ENCODE assay signal across 8 cellular contexts in the genomic region with DNA sequence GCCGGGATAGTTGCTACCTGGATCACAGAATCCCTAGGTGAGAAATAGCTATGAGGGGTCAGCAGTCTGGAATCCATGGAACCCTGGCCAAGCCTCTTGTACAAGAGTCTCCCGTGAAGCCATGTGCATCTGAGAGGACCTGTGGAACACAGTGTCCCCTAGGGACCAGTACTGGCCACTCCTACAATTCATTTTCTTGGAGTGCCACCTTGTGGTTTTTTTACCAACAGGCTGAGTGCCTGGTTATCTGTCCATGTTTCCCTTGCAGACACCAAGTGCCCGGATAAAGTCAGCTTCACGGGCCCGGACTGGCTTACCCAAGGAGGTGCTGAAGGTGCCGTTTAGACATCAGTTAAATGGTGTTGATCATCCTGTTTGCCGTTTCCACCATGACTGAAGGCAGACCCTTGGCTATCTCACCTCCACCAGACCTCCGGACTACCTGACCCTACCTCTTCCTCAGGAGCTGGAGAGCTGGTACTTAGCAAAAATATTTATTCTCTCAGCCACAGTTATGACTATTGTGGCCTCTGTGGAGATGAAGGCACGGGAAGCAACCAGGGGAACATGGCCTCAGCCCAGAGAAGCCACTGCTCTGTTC.
DNase-seq lines count a peak whose midpoint lies in the region; ATAC-seq, FAIRE-seq and TF ChIP-seq lines count a peak whose summit lies in the region.

No MANE protein-coding gene starts in this region.

- H3K4me1 Mint-ChIP-seq in GM23338 (peaks cover 21% of the 10 kb centered on the region), immature natural killer cell (no peaks in the 10 kb centered on the region)

- ATAC-seq in GM23338 (peak; percentile 86), GM12878 (peak; percentile 80), HG03565 (IDR thresholded peaks at IDR 0.05; ENCODE audit: unreplicated experiment) (no peak)
- no peak for ATAC-seq in activated CD4-positive, CD25-positive, alpha-beta regulatory T cell treated with anti-CD3 and anti-CD28 coated beads, Interleukin-2, amount 50 U/mL, for 24 hours

- no peaks in the 10 kb centered on the region for H3K27me3 ChIP-seq in GM23338 (ENCODE audit: insufficient read depth)
- no peaks in the 10 kb centered on the region for H3K27me3 ChIP-seq in GM12878 (replicated peaks in 1 of 2; ENCODE audit: control insufficient read depth in 2 of 2, insufficient read depth in 2 of 2, low read length in 1 of 2)
- no peaks in the 10 kb centered on the region for H3K27me3 ChIP-seq in testis

- H3K27ac ChIP-seq in C4-2B (no peak overlapping the region), GM23338 (ENCODE audit: low read depth) (no peak overlapping the region), GM12878 (ENCODE audit: control insufficient read depth, insufficient read depth) (no peak overlapping the region), testis (no peak overlapping the region)

- no peak overlapping the region for H2AFZ ChIP-seq in GM23338
- H2AFZ ChIP-seq in GM12878 (ENCODE audit: control insufficient read depth, low read depth, low read length) = no peak overlapping the region

- POLR2A ChIA-PET in GM12878 (lab: Charles Lee) = interaction anchor here (0.6 to 1.1 kb wide), 2 partner anchors 15 to 82 kb away, joined by 3 read pairs; no protein-coding TSS in a partner anchor

- H3K36me3 ChIP-seq in GM23338 (ENCODE audit: insufficient read depth) (peaks cover 24% of the 10 kb centered on the region), GM12878 (ENCODE audit: control insufficient read depth in 2 of 2, insufficient read depth in 2 of 2, low read length in 1 of 2) (peaks cover 30 to 49% of the 10 kb centered on the region in 2 experiments), testis (ENCODE audit: low read depth, missing control alignments) (no peaks in the 10 kb centered on the region)

- CTCF ChIA-PET in GM12878 (lab: Yijun Ruan, JAX) = interaction anchor here (0.9 to 15.4 kb wide), 11 partner anchors 12 to 518 kb away, joined by 3 to 267 read pairs (median 4); a partner anchor contains a TSS

- TF ChIP-seq EP300 in GM12878 (IDR thresholded peaks at IDR 0.05; ENCODE audit: borderline replicate concordance in 1 of 2, control insufficient read depth in 1 of 2, low read depth in 2 of 2, low read length in 2 of 2) = no peak

- no peak overlapping the region for H3K9ac ChIP-seq in GM12878 (ENCODE audit: control insufficient read depth, insufficient read depth, low read length)

- H4K20me1 ChIP-seq in GM23338 (replicated peaks; ENCODE audit: insufficient read depth) (peaks cover 9% of the 10 kb centered on the region; the same call in 1 of the 2 replicates), GM12878 (ENCODE audit: control insufficient read depth, insufficient read depth) (no peaks in the 10 kb centered on the region)

- peak; percentile 88 for DNase-seq in GM23338 (ENCODE audit: low spot score)
- peak; percentile 32 for DNase-seq in NCI-H524 treated with DMSO at 0.1 percent for 48 hours (lab: John Stamatoyannopoulos, UW)
- no peak for DNase-seq in GM12878 (ENCODE audit: low read depth, low spot score)
- DNase-seq in immature natural killer cell = peak; percentile 11 to 21 (median 11)
- DNase-seq in testis = peak; percentile 74

- H3K4me1 ChIP-seq in GM23338 (ENCODE audit: insufficient read depth) (peaks cover 9% of the 10 kb centered on the region), GM12878 (ENCODE audit: control insufficient read depth, insufficient read depth, low read length) (no peaks in the 10 kb centered on the region), testis (peaks cover 11% of the 10 kb centered on the region)

- H3F3A ChIP-seq in GM23338 (replicated peaks; ENCODE audit: low read depth) = peaks cover 22% of the 10 kb centered on the region

- no peaks in the 10 kb centered on the region for H3K9me2 ChIP-seq in GM23338 (ENCODE audit: insufficient read depth)

- no peaks in the 10 kb centered on the region for H3K9me3 Mint-ChIP-seq in GM23338
- no peaks in the 10 kb centered on the region for H3K9me3 Mint-ChIP-seq in immature natural killer cell

- H3K9me3 ChIP-seq in GM12878 (replicated peaks; ENCODE audit: control insufficient read depth, insufficient read depth, low read length) (no peaks in the 10 kb centered on the region), testis (no peaks in the 10 kb centered on the region)

- FAIRE-seq in GM12878 (lab: Jason Lieb, UNC) = no peak

- H3K4me2 ChIP-seq in GM23338 = no peak overlapping the region
- no peak overlapping the region for H3K4me2 ChIP-seq in GM12878 (ENCODE audit: control insufficient read depth, insufficient read depth)

- intact Hi-C loops in GM12878 (cut with micrococcal nuclease; ENCODE audit: unreplicated experiment) (loop anchor here (2.0 to 10.0 kb wide), 2 partner anchors 255 to 477 kb away; no protein-coding TSS in a partner anchor), testis (cut with DNase I; ENCODE audit: low total_unique reads) (loop anchor here (10.0 kb wide), 1 partner anchor 257 kb away; no protein-coding TSS in a partner anchor)

- H3K4me3 Mint-ChIP-seq in GM23338 = no peak overlapping the region
- no peak overlapping the region for H3K4me3 Mint-ChIP-seq in immature natural killer cell

- H3K79me2 ChIP-seq in GM23338 (replicated peaks; ENCODE audit: insufficient read depth) (no peaks in the 10 kb centered on the region), GM12878 (ENCODE audit: control insufficient read depth, insufficient read depth, low read length) (no peaks in the 10 kb centered on the region)

- H3K27me3 Mint-ChIP-seq in GM23338 (ENCODE audit: insufficient read depth, low read depth, poor library complexity) = peaks cover 23% of the 10 kb centered on the region
- peaks cover 0 to 2% (median 0%) of the 10 kb centered on the region in 3 donors for H3K27me3 Mint-ChIP-seq in immature natural killer cell (ENCODE audit: low read depth in 3 of 3)

- no peak overlapping the region; the same call in 1 of the 2 replicates for H3K27ac Mint-ChIP-seq in GM23338
- peak overlapping the region in 1 of 6 donors; percentile 37 for H3K27ac Mint-ChIP-seq in immature natural killer cell

- TF ChIP-seq POLR2A in GM12878 (IDR thresholded peaks at IDR 0.05; ENCODE audit: low read depth, low read length) (no peak), testis (IDR thresholded peaks at IDR 0.05) (no peak)

- peak; percentile 70 for TF ChIP-seq RAD21 in GM12878 (IDR thresholded peaks at IDR 0.05; ENCODE audit: insufficient read depth, low read depth, low read length)

- SMC1A ChIA-PET in GM12878 (lab: Charles Lee; ENCODE audit: uncharacterized antibody, unreplicated experiment) = interaction anchor here (0.6 to 7.4 kb wide), 12 partner anchors 10 to 272 kb away, joined by 3 to 41 read pairs (median 3); no protein-coding TSS in a partner anchor

- peaks cover 76% of the 10 kb centered on the region for H3K36me3 Mint-ChIP-seq in GM23338 (ENCODE audit: low read depth)
- peaks cover 17 to 42% (median 19%) of the 10 kb centered on the region in 3 donors for H3K36me3 Mint-ChIP-seq in immature natural killer cell

- TF ChIP-seq CTCF in C4-2B (conservative IDR thresholded peaks at IDR 0.05) = peak; percentile 89
- peak; percentile 85 to 100 for TF ChIP-seq CTCF in GM23338 (conservative IDR thresholded peaks at IDR 0.05; ENCODE audit: low read depth in 2 of 2)
- peak; percentile 47 to 82 (median 51); a peak in 4 of 6 replicates for TF ChIP-seq CTCF in GM12878 (IDR thresholded peaks at IDR 0.05 in 2 of 3, conservative IDR thresholded peaks at IDR 0.05 in 1 of 3; ENCODE audit: control insufficient read depth in 2 of 3, extremely low read depth in 1 of 3, insufficient read depth in 1 of 3, low read depth in 3 of 3, low read length in 3 of 3)
- TF ChIP-seq CTCF in testis (IDR thresholded peaks at IDR 0.05) = peak; percentile 63 to 84 (median 72)

- in situ Hi-C loops in GM12878 (cut with MboI) = loop anchor here (5.0 kb wide), 1 partner anchor 46 kb away; no protein-coding TSS in a partner anchor

- RAD21 ChIA-PET in GM12878 (lab: Charles Lee; ENCODE audit: unreplicated experiment) = interaction anchor here (0.5 to 2.9 kb wide), 5 partner anchors 47 to 487 kb away, joined by 3 to 12 read pairs (median 3); no protein-coding TSS in a partner anchor

- BruUV-seq in GM12878 (replicated peaks; lab: Mats Ljungman, UMichigan) = no TSS peak

- H3K4me3 ChIP-seq in GM23338 = no peak overlapping the region
- H3K4me3 ChIP-seq in GM12878 = no peak overlapping the region
- H3K4me3 ChIP-seq in testis = no peak overlapping the region

- WGBS in GM12878 (ENCODE audit: insufficient coverage, insufficient replicate concordance, low lambda C conversion rate, missing lambda C conversion rate) = 91% methylated on average over 9 of the region's 9 CpGs
- 62 to 65% methylated on average over 9 of the region's 9 CpGs for WGBS in testis, 2 donors

TF ChIP-seq in GM23338, 12 proteins besides CTCF, POLR2A, EP300 and RAD21:
- TF ChIP-seq NANOG (IDR thresholded peaks at IDR 0.05; ENCODE audit: borderline replicate concordance) = no peak
- TF ChIP-seq, protein P1, sequence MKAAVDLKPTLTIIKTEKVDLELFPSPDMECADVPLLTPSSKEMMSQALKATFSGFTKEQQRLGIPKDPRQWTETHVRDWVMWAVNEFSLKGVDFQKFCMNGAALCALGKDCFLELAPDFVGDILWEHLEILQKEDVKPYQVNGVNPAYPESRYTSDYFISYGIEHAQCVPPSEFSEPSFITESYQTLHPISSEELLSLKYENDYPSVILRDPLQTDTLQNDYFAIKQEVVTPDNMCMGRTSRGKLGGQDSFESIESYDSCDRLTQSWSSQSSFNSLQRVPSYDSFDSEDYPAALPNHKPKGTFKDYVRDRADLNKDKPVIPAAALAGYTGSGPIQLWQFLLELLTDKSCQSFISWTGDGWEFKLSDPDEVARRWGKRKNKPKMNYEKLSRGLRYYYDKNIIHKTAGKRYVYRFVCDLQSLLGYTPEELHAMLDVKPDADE (IDR thresholded peaks at IDR 0.05) = no peak

TF ChIP-seq in GM12878, 131 proteins besides CTCF, POLR2A, EP300 and RAD21 (continues in another document):
- peak; percentile 64; the same call in 1 of the 2 replicates for TF ChIP-seq SMC3 (IDR thresholded peaks at IDR 0.05; ENCODE audit: borderline replicate concordance, low read length)
- TF ChIP-seq, protein P2, sequence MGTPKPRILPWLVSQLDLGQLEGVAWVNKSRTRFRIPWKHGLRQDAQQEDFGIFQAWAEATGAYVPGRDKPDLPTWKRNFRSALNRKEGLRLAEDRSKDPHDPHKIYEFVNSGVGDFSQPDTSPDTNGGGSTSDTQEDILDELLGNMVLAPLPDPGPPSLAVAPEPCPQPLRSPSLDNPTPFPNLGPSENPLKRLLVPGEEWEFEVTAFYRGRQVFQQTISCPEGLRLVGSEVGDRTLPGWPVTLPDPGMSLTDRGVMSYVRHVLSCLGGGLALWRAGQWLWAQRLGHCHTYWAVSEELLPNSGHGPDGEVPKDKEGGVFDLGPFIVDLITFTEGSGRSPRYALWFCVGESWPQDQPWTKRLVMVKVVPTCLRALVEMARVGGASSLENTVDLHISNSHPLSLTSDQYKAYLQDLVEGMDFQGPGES (IDR thresholded peaks at IDR 0.05) = no peak
- TF ChIP-seq SPI1 (IDR thresholded peaks at IDR 0.05; ENCODE audit: borderline replicate concordance, insufficient read depth, low read depth, low read length) = no peak
- no peak for TF ChIP-seq SMAD5 (IDR thresholded peaks at IDR 0.05; ENCODE audit: low read depth)
- TF ChIP-seq SMAD1 (IDR thresholded peaks at IDR 0.05; ENCODE audit: low read depth, partially characterized antibody) = no peak
- peak; percentile 87 for TF ChIP-seq MEF2B (IDR thresholded peaks at IDR 0.05; ENCODE audit: partially characterized antibody, poor library complexity, severe bottlenecking)

Comparison
In these comparisons a context has a peak if more than half of its experiments do, and no peak if none do; other contexts are left out.
1. ATAC-seq: peak in GM23338 (single experiment) and GM12878 (single experiment); none in activated CD4-positive, CD25-positive, alpha-beta regulatory T cell treated with anti-CD3 and anti-CD28 coated beads, Interleukin-2, amount 50 U/mL, for 24 hours (0 of 2) and HG03565 (single experiment).
2. Peak in every context shown above with its lines, with median percentiles within 50 percentile points of each other: CTCF ChIP-seq.